9 cellular contexts compared by ENCODE assay signal in the genomic region with DNA sequence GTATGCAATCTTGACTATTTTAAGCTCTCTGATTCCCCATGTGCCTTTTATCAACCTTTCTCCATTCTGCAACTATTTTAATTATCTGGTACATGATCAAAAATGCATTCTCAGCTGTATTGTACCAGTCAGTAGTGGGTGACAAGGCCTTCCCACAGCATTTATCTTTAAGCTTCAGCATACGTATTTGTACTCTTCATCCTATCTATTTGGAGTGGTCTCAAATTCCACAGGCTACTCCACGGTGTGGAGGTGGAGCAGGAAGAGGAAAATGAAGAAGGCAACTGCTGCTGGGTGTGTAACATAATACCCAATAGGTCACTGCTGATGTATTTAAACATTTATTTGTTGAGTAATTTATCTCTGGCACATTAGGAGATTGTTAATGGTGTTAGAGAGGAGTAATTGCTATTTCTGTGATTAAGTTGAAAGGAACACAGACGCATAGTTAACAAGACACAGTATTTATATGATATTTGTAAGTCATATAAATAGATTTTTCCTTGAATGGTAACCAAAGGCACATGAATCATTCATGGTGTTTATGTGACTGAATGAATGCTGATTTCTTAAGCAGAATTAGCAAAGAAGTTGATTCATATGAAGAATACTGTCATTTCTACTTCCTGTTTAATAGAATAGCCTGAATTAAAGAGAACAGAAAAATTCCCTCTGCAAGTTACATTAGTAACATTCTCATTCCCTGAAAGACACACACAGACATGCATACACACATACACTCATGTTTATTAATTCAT.
DNase-seq lines count a peak whose midpoint lies in the region; TF ChIP-seq lines count a peak whose summit lies in the region.
"Had no signal": no experiment of that assay in that cellular context is flagged by ENCODE, and none has a peak within 500 bp of the region (broad histone marks: within the 10 kb centered on the region; RNA-seq: fewer than 3 reads in every experiment).

No MANE protein-coding gene starts in this region.

- 84 to 100% methylated on average over 1 to 3 of the region's 3 CpGs for WGBS in endodermal cell (ENCODE audit: insufficient coverage in 1 of 2, insufficient read length in 1 of 2), 2 experiments

- H3K9ac ChIP-seq in endodermal cell (ENCODE audit: extremely low read depth, low read length, poor library complexity, severe bottlenecking) = no peak overlapping the region

- H3K4me1 Mint-ChIP-seq in MCF 10A (ENCODE audit: insufficient read depth, unreplicated experiment) (peaks cover 42% of the 10 kb centered on the region), endodermal cell (peaks cover 8% of the 10 kb centered on the region)
- H3K4me1 Mint-ChIP-seq: CD8-positive, alpha-beta memory T cell had no signal

- H3K4me3 ChIP-seq in breast epithelium = no peak overlapping the region
- no peak overlapping the region for H3K4me3 ChIP-seq in choroid plexus epithelial cell (ENCODE audit: low read depth, low read length)
- no peak overlapping the region for H3K4me3 ChIP-seq in coronary artery
- H3K4me3 ChIP-seq in endodermal cell (ENCODE audit: low read length) = no peak overlapping the region

- POLR2A ChIA-PET in MCF 10A (lab: Yijun Ruan, JAX) = interaction anchor here (0.6 to 1.3 kb wide), 7 partner anchors 14 to 422 kb away, joined by 3 to 4 read pairs (median 3); no protein-coding TSS in a partner anchor

- H3K4me3 Mint-ChIP-seq in MCF 10A (ENCODE audit: unreplicated experiment) (no peak overlapping the region), endodermal cell (no peak overlapping the region)
- H3K4me3 Mint-ChIP-seq: CD8-positive, alpha-beta memory T cell had no signal

- no peak overlapping the region for H3K27ac ChIP-seq in breast epithelium
- peak overlapping the region in 1 of 2 donors; percentile 15 for H3K27ac ChIP-seq in coronary artery
- no peak overlapping the region for H3K27ac ChIP-seq in endodermal cell (ENCODE audit: low read depth, low read length)

- no peaks in the 10 kb centered on the region for H3K4me1 ChIP-seq in breast epithelium
- H3K4me1 ChIP-seq in endodermal cell (ENCODE audit: control insufficient read depth, insufficient read depth, low read length) = no peaks in the 10 kb centered on the region

- intact Hi-C loops in MCF 10A (cut with micrococcal nuclease) = no loop called here
- intact Hi-C loops in breast epithelium (cut with DNase I; ENCODE audit: low total_unique reads) = no loop called here

- TF ChIP-seq CTCF in MCF 10A (IDR thresholded peaks at IDR 0.05; ENCODE audit: unreplicated experiment) = no peak
- TF ChIP-seq CTCF in breast epithelium (IDR thresholded peaks at IDR 0.05) = no peak
- TF ChIP-seq CTCF in choroid plexus epithelial cell (conservative IDR thresholded peaks at IDR 0.05; ENCODE audit: low read depth, low read length) = no peak
- TF ChIP-seq CTCF in coronary artery (IDR thresholded peaks at IDR 0.05) = no peak
- no peak for TF ChIP-seq CTCF in endodermal cell (conservative IDR thresholded peaks at IDR 0.05)

- H3K9me3 ChIP-seq in breast epithelium (no peaks in the 10 kb centered on the region), endodermal cell (ENCODE audit: control insufficient read depth, low read length) (no peaks in the 10 kb centered on the region)

- H3K36me3 ChIP-seq in breast epithelium (no peaks in the 10 kb centered on the region), endodermal cell (ENCODE audit: control insufficient read depth, insufficient read depth, low read length) (no peaks in the 10 kb centered on the region)

- no peaks in the 10 kb centered on the region for H3K9me3 Mint-ChIP-seq in MCF 10A (ENCODE audit: unreplicated experiment)
- H3K9me3 Mint-ChIP-seq in endodermal cell = no peaks in the 10 kb centered on the region
- H3K9me3 Mint-ChIP-seq: CD8-positive, alpha-beta memory T cell had no signal

- H3K36me3 Mint-ChIP-seq in MCF 10A (ENCODE audit: insufficient read depth, unreplicated experiment) (no peaks in the 10 kb centered on the region), endodermal cell (ENCODE audit: low read depth) (no peaks in the 10 kb centered on the region)
- H3K36me3 Mint-ChIP-seq: CD8-positive, alpha-beta memory T cell had no signal

- no peak for TF ChIP-seq POLR2A in breast epithelium (IDR thresholded peaks at IDR 0.05)

- DNase-seq in MCF 10A (ENCODE audit: unreplicated experiment) (peak; percentile 49), breast epithelium (ENCODE audit: low spot score in 2 of 2) (no peak), NCI-H1436 (lab: John Stamatoyannopoulos, UW) (peak; percentile 13), choroid plexus epithelial cell (ENCODE audit: low read depth) (peak; percentile 71), stromal cell of bone marrow (ENCODE audit: low read depth) (peak; percentile 47), coronary artery (ENCODE audit: low spot score) (no peak), SIG-M5 (lab: John Stamatoyannopoulos, UW) (no peak), endodermal cell (no peak)
- DNase-seq: CD8-positive, alpha-beta memory T cell had no signal

- H3K27ac Mint-ChIP-seq in MCF 10A (ENCODE audit: low read depth, unreplicated experiment) (peak overlapping the region; percentile 47), endodermal cell (no peak overlapping the region)

- CTCF ChIA-PET in MCF 10A (lab: Yijun Ruan, JAX) = interaction anchor here (1.1 to 1.8 kb wide), 3 partner anchors 9 to 591 kb away, joined by 3 to 5 read pairs (median 4); no protein-coding TSS in a partner anchor

- no peaks in the 10 kb centered on the region for H3K27me3 Mint-ChIP-seq in MCF 10A (ENCODE audit: insufficient read depth, unreplicated experiment)
- H3K27me3 Mint-ChIP-seq in endodermal cell (ENCODE audit: insufficient read depth) = no peaks in the 10 kb centered on the region
- H3K27me3 Mint-ChIP-seq: CD8-positive, alpha-beta memory T cell had no signal

- H3K27me3 ChIP-seq in breast epithelium (no peaks in the 10 kb centered on the region), endodermal cell (ENCODE audit: control insufficient read depth, insufficient read depth, low read length, poor library complexity, severe bottlenecking) (no peaks in the 10 kb centered on the region)

- no TSS peak for BruUV-seq in MCF 10A (replicated peaks; lab: Mats Ljungman, UMichigan)

Comparison
In these comparisons a context has a peak if more than half of its experiments do, and no peak if none do; other contexts are left out.
1. DNase-seq: peak in MCF 10A (single experiment), NCI-H1436 (single experiment), choroid plexus epithelial cell (single experiment) and stromal cell of bone marrow (single experiment); none in breast epithelium (0 of 2), coronary artery (single experiment), SIG-M5 (single experiment) and endodermal cell (single experiment).